Comparison of ENCODE assay signal across 8 cellular contexts in genomic region chr10:102347236-102347828, GRCh38. TPM values are rescaled to one million over a fixed set of nuclear protein-coding genes. Genes with fewer than 3 reads are reported as not detected.
DNase-seq lines count a peak whose midpoint lies in the region; ATAC-seq, FAIRE-seq and TF ChIP-seq lines count a peak whose summit lies in the region.

No MANE protein-coding gene starts in this region.

- no peak for FAIRE-seq in bronchial epithelial cell (lab: Jason Lieb, UNC)

- H3K4me3 ChIP-seq in bronchial epithelial cell (ENCODE audit: low read depth, low read length), result no peak overlapping the region
- H3K4me3 ChIP-seq in right lobe of liver, result no peak overlapping the region

- TF ChIP-seq POLR2A in right lobe of liver (IDR thresholded peaks at IDR 0.05), result no peak

- no peaks in the 10 kb centered on the region for H3K27me3 ChIP-seq in bronchial epithelial cell (ENCODE audit: control insufficient read depth, insufficient read depth, low read length)
- no peaks in the 10 kb centered on the region for H3K27me3 ChIP-seq in right lobe of liver

- H3K36me3 Mint-ChIP-seq in mesothelial cell of epicardium (peaks cover 4% of the 10 kb centered on the region), immature natural killer cell (peaks cover 5 to 26% (median 7%) of the 10 kb centered on the region in 3 donors)

- ATAC-seq in right lobe of liver (peak; percentile 69 to 81 (median 74)), GM21390 (IDR thresholded peaks at IDR 0.05; ENCODE audit: unreplicated experiment) (no peak)

- intact Hi-C loops in right lobe of liver (cut with DNase I), result loop anchor here in 1 of 2 donors (5.0 kb wide), 1 partner anchor 110 kb away; no protein-coding TSS in a partner anchor

- peaks cover 3% of the 10 kb centered on the region for H3K36me3 ChIP-seq in bronchial epithelial cell (ENCODE audit: control insufficient read depth, insufficient read depth, low read length)
- H3K36me3 ChIP-seq in right lobe of liver, result peaks cover 0 to 32% (median 5%) of the 10 kb centered on the region in 4 donors

- H3K4me1 Mint-ChIP-seq in mesothelial cell of epicardium, result no peaks in the 10 kb centered on the region
- peaks cover 1 to 7% of the 10 kb centered on the region in 2 donors for H3K4me1 Mint-ChIP-seq in immature natural killer cell

- peak; percentile 81 for TF ChIP-seq CTCF in bronchial epithelial cell (IDR thresholded peaks at IDR 0.05; ENCODE audit: insufficient read depth, low read length, severe bottlenecking)
- peak; percentile 38 to 51 (median 46) for TF ChIP-seq CTCF in right lobe of liver (IDR thresholded peaks at IDR 0.05)
- no peak for TF ChIP-seq CTCF in mesothelial cell of epicardium (IDR thresholded peaks at IDR 0.05; ENCODE audit: unreplicated experiment)

- H3K4me1 ChIP-seq in right lobe of liver, result no peaks in the 10 kb centered on the region

- no peaks in the 10 kb centered on the region for H3K9me3 ChIP-seq in right lobe of liver

- no peaks in the 10 kb centered on the region for H3K9me3 Mint-ChIP-seq in mesothelial cell of epicardium
- H3K9me3 Mint-ChIP-seq in immature natural killer cell, result no peaks in the 10 kb centered on the region

- no peak overlapping the region for H3K27ac Mint-ChIP-seq in mesothelial cell of epicardium
- H3K27ac Mint-ChIP-seq in immature natural killer cell, result peak overlapping the region in 1 of 6 donors; percentile 82

- DNase-seq in stimulated activated CD4-positive, alpha-beta T cell treated with anti-CD3 and anti-CD28 coated beads, Interleukin-4, amount 100 ng/mL, for 1 hour, result peak; percentile 11
- DNase-seq in stimulated activated CD4-positive, alpha-beta T cell treated with anti-CD3 and anti-CD28 coated beads, Interleukin-2, amount 100 ng/mL, for 48 hours, result no peak
- DNase-seq in NCI-H510A (lab: John Stamatoyannopoulos, UW), result peak; percentile 40
- peak; percentile 55 for DNase-seq in bronchial epithelial cell (ENCODE audit: low read depth)
- peak in 2 of 3 donors; percentile 33 to 53 for DNase-seq in right lobe of liver
- DNase-seq in mesothelial cell of epicardium (ENCODE audit: low spot score in 2 of 2, unreplicated experiment in 2 of 2), result no peak
- no peak for DNase-seq in immature natural killer cell

- WGBS in right lobe of liver (ENCODE audit: insufficient coverage, low coverage, low lambda C conversion rate, missing lambda C conversion rate), result no CpG with 5 or more reads among the region's 2 CpGs

- no peaks in the 10 kb centered on the region for H3K27me3 Mint-ChIP-seq in mesothelial cell of epicardium (ENCODE audit: low read depth)
- peaks cover 0 to 5% (median 0%) of the 10 kb centered on the region in 3 donors for H3K27me3 Mint-ChIP-seq in immature natural killer cell (ENCODE audit: low read depth in 3 of 3)

- no peak overlapping the region for H3K27ac ChIP-seq in right lobe of liver

- H3K4me3 Mint-ChIP-seq in mesothelial cell of epicardium (no peak overlapping the region), immature natural killer cell (no peak overlapping the region)

RNA-seq across cellular contexts. Expression of gene NFKB2, which starts 48.2 kb away (rescaled TPM):
- total RNA-seq in bronchial epithelial cell (6.8 and 13.2 TPM in 2 replicates), right lobe of liver (10 to 100 TPM in 4 of 6 experiments, 1 to 10 TPM in 2; 7.5 to 46.0 (median 19.4) TPM), mesothelial cell of epicardium (51.7 to 56.6 TPM (median 55.8 TPM) in 3 replicates)
- 10 to 100 TPM in 1 of 3 donors, 1 to 10 TPM in 2; 3.6 to 11.4 (median 5.0) TPM for polyA plus RNA-seq in immature natural killer cell

Comparison
In these comparisons a context has a peak if more than half of its experiments do, and no peak if none do; other contexts are left out.
1. DNase-seq: peak in stimulated activated CD4-positive, alpha-beta T cell treated with anti-CD3 and anti-CD28 coated beads, Interleukin-4, amount 100 ng/mL, for 1 hour (single experiment), NCI-H510A (single experiment), bronchial epithelial cell (single experiment) and right lobe of liver (2 of 3); none in stimulated activated CD4-positive, alpha-beta T cell treated with anti-CD3 and anti-CD28 coated beads, Interleukin-2, amount 100 ng/mL, for 48 hours (0 of 2), mesothelial cell of epicardium (0 of 2) and immature natural killer cell (0 of 3).